Comparison of ENCODE assay signal across 8 cellular contexts in the genomic region with DNA sequence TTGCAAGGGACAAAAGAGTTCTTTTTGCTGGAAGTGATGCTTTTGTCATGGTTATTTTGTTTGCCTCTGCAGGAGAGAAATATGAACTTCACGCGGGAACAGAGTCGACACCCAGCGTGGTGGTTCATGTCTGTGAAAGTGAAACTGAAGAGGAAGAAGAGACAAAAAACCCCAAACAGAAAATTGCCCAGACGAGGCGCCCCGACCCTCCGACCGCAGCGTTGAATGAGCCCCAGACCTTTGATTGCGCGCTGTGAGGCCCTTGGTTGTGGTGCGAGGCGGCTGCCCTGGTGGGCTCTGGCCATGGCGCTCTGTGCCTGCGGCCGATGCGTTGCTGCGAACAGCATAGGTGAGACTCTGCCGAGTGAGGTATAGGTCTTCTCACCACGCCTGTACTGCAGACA. TPM values are rescaled to one million over a fixed set of nuclear protein-coding genes. Genes with fewer than 3 reads are reported as not detected.
DNase-seq lines count a peak whose midpoint lies in the region; FAIRE-seq and TF ChIP-seq lines count a peak whose summit lies in the region.

No MANE protein-coding gene starts in this region.

- no peaks in the 10 kb centered on the region for H3K9me3 Mint-ChIP-seq in activated naive CD4-positive, alpha-beta T cell treated with anti-CD3 and anti-CD28 coated beads for 36 hours

- H3K27ac Mint-ChIP-seq in activated naive CD4-positive, alpha-beta T cell treated with anti-CD3 and anti-CD28 coated beads for 36 hours: peak overlapping the region; percentile 97

- no peaks in the 10 kb centered on the region for H3K36me3 ChIP-seq in Peyer's patch

- peaks cover 47% of the 10 kb centered on the region for H3K36me3 Mint-ChIP-seq in activated naive CD4-positive, alpha-beta T cell treated with anti-CD3 and anti-CD28 coated beads for 36 hours (ENCODE audit: low read depth)

- H3K4me3 Mint-ChIP-seq in activated naive CD4-positive, alpha-beta T cell treated with anti-CD3 and anti-CD28 coated beads for 36 hours: peak overlapping the region; percentile 67

- peaks cover 0 to 12% (median 5%) of the 10 kb centered on the region in 4 donors for H3K4me1 ChIP-seq in Peyer's patch

- DNase-seq in GM12892 (ENCODE audit: insufficient read length) (no peak), Peyer's patch (peak in 2 of 3 donors; percentile 75 to 85), kidney glomerular epithelial cell (lab: John Stamatoyannopoulos, UW) (no peak), AG20443 (ENCODE audit: low spot score) (no peak), superior temporal gyrus (ENCODE audit: extremely low spot score) (no peak), midbrain (lab: John Stamatoyannopoulos, UW) (no peak)
- DNase-seq in activated naive CD4-positive, alpha-beta T cell treated with anti-CD3 and anti-CD28 coated beads for 36 hours: peak; percentile 85
- DNase-seq in stimulated activated CD4-positive, alpha-beta T cell treated with anti-CD3 and anti-CD28 coated beads, Interleukin-1b, Interleukin-23, amount 100 ng/mL, for 48 hours: peak; percentile 74

- intact Hi-C loops in activated naive CD4-positive, alpha-beta T cell treated with anti-CD3 and anti-CD28 coated beads for 36 hours (cut with micrococcal nuclease): loop anchor here (1.0 to 5.0 kb wide), 6 partner anchors 25 to 497 kb away; partner anchors contain the start of genes IFNLR1 and NIPAL3

- CTCF ChIA-PET in activated naive CD4-positive, alpha-beta T cell treated with anti-CD3 and anti-CD28 coated beads for 36 hours (lab: Charles Lee): interaction anchor here (1.0 to 2.2 kb wide), 7 partner anchors 9 to 120 kb away, joined by 4 to 7 read pairs (median 6); partner anchors contain the start of genes NIPAL3 and RCAN3

- peak overlapping the region; percentile 14 to 42 (median 26) for H3K4me3 ChIP-seq in Peyer's patch

- H3K27me3 ChIP-seq in Peyer's patch: no peaks in the 10 kb centered on the region

- peaks cover 79% of the 10 kb centered on the region for H3K4me1 Mint-ChIP-seq in activated naive CD4-positive, alpha-beta T cell treated with anti-CD3 and anti-CD28 coated beads for 36 hours (ENCODE audit: low read depth)

- H3K9me3 ChIP-seq in Peyer's patch: no peaks in the 10 kb centered on the region

- peak overlapping the region; percentile 59 to 88 (median 80) for H3K27ac ChIP-seq in Peyer's patch

- FAIRE-seq in GM12892 (lab: Jason Lieb, UNC): peak; percentile 86

- TF ChIP-seq POLR2A in GM12892 (IDR thresholded peaks at IDR 0.05; ENCODE audit: low read depth, low read length): no peak
- TF ChIP-seq POLR2A in Peyer's patch (IDR thresholded peaks at IDR 0.05): no peak

- peak in 5 of 6 experiments; percentile 17 to 63 (median 18) for TF ChIP-seq CTCF in Peyer's patch (IDR thresholded peaks at IDR 0.05)

- no peaks in the 10 kb centered on the region for H3K27me3 Mint-ChIP-seq in activated naive CD4-positive, alpha-beta T cell treated with anti-CD3 and anti-CD28 coated beads for 36 hours (ENCODE audit: low read depth)

RNA-seq across cellular contexts. Expression of gene NCMAP, which starts 20.9 kb away (rescaled TPM):
- polyA plus RNA-seq in GM12892 (2012; ENCODE audit: missing spikeins): not detected
- total RNA-seq in Peyer's patch: 1 to 10 TPM; 1.6 to 9.5 (median 4.2) TPM
- under 1 TPM; 0.20 to 0.31 TPM for total RNA-seq in activated naive CD4-positive, alpha-beta T cell treated with anti-CD3 and anti-CD28 coated beads for 36 hours

RNA-seq across cellular contexts. Expression of gene RCAN3, which starts 32.4 kb away (rescaled TPM):
- polyA plus RNA-seq in GM12892 (2012; ENCODE audit: missing spikeins): 0.83 TPM
- 10 to 100 TPM in 2 of 4 donors, 1 to 10 TPM in 2; 5.4 to 15.7 (median 9.3) TPM for total RNA-seq in Peyer's patch
- total RNA-seq in activated naive CD4-positive, alpha-beta T cell treated with anti-CD3 and anti-CD28 coated beads for 36 hours: 10 to 100 TPM; 70.8 to 71.9 TPM

Comparison
In these comparisons a context has a peak if more than half of its experiments do, and no peak if none do; other contexts are left out.
1. DNase-seq: peak in Peyer's patch (2 of 3), activated naive CD4-positive, alpha-beta T cell treated with anti-CD3 and anti-CD28 coated beads for 36 hours (single experiment) and stimulated activated CD4-positive, alpha-beta T cell treated with anti-CD3 and anti-CD28 coated beads, Interleukin-1b, Interleukin-23, amount 100 ng/mL, for 48 hours (single experiment); none in GM12892 (single experiment), kidney glomerular epithelial cell (single experiment), AG20443 (single experiment), superior temporal gyrus (single experiment) and midbrain (single experiment).
2. RNA of gene RCAN3, which starts 32.4 kb away (total RNA-seq): 70.8 to 71.9 TPM in activated naive CD4-positive, alpha-beta T cell treated with anti-CD3 and anti-CD28 coated beads for 36 hours; 5.4 to 15.7 TPM in Peyer's patch; every median in the first group is over 4 times any median in the second.